ENCODE assay signal across 1 cellular context in the genomic region with DNA sequence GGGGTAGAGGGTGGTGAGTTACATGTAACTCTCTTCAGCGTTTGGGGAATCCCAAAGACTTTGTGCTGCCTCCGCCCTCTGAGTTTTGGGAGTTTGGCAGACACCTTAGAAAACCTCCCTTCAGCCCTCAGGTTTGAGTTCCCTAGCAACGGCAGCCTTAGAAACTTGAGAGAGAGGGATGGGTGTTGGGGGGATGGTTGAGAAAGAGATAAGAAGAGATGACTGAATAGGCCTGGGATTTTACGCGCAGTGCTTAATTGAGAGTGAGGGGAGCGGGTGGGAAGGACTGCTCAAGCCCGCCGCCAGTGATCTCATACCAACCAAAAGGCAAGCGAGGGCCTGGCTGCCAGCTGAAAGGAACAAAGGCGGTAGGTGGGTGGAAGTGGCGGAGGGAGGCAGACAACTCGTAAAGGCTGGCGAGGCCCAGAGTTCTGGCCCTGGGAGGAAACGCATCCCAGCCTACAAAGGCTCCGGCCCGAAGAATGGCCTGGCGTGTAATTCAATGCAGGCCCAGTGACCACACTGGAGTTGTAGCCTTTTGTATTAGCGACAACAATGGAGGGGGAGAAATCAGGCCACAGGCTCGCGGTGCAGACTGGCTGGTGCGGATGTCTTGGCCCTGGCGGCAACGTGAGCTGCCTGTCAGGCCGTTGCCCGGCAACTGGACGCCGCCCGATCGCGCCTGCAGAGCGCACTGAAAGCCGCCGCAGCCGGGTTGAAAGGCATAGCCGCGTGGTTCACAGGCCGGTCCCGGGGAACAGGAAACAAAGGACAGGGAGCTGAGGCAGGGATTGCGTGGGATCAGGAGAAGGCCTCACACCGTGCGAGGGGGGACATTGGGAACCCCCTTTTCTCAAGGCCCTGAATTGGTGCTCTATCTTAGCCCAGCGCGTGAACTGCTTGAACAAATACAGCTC.
TF ChIP-seq lines count a peak whose summit lies in the region.

No MANE protein-coding gene starts in this region.

TF ChIP-seq in HepG2, 621 proteins besides CTCF, POLR2A, EP300 and RAD21 (continued from another document):
- no peak for TF ChIP-seq UBTF (CRISPR knock-in tag; IDR thresholded peaks at IDR 0.05)
- TF ChIP-seq BRD4 (CRISPR knock-in tag; IDR thresholded peaks at IDR 0.05): no peak
- TF ChIP-seq RXRB (CRISPR knock-in tag; IDR thresholded peaks at IDR 0.05; ENCODE audit: borderline replicate concordance): no peak
- TF ChIP-seq ZNF296 (CRISPR knock-in tag; conservative IDR thresholded peaks at IDR 0.05): no peak
- no peak for TF ChIP-seq ZNF841 (CRISPR knock-in tag; IDR thresholded peaks at IDR 0.05; ENCODE audit: borderline replicate concordance)
- peak; percentile 18; the same call in 1 of the 2 replicates for TF ChIP-seq ZNF280B (CRISPR knock-in tag; IDR thresholded peaks at IDR 0.05; ENCODE audit: borderline replicate concordance)
- TF ChIP-seq, protein P1, sequence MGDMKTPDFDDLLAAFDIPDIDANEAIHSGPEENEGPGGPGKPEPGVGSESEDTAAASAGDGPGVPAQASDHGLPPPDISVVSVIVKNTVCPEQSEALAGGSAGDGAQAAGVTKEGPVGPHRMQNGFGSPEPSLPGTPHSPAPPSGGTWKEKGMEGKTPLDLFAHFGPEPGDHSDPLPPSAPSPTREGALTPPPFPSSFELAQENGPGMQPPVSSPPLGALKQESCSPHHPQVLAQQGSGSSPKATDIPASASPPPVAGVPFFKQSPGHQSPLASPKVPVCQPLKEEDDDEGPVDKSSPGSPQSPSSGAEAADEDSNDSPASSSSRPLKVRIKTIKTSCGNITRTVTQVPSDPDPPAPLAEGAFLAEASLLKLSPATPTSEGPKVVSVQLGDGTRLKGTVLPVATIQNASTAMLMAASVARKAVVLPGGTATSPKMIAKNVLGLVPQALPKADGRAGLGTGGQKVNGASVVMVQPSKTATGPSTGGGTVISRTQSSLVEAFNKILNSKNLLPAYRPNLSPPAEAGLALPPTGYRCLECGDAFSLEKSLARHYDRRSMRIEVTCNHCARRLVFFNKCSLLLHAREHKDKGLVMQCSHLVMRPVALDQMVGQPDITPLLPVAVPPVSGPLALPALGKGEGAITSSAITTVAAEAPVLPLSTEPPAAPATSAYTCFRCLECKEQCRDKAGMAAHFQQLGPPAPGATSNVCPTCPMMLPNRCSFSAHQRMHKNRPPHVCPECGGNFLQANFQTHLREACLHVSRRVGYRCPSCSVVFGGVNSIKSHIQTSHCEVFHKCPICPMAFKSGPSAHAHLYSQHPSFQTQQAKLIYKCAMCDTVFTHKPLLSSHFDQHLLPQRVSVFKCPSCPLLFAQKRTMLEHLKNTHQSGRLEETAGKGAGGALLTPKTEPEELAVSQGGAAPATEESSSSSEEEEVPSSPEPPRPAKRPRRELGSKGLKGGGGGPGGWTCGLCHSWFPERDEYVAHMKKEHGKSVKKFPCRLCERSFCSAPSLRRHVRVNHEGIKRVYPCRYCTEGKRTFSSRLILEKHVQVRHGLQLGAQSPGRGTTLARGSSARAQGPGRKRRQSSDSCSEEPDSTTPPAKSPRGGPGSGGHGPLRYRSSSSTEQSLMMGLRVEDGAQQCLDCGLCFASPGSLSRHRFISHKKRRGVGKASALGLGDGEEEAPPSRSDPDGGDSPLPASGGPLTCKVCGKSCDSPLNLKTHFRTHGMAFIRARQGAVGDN (CRISPR knock-in tag; IDR thresholded peaks at IDR 0.05): 0 out of 2 replicates have a peak, but pooled peaks have one; percentile 12
- no peak for TF ChIP-seq ELF1 (CRISPR knock-in tag; IDR thresholded peaks at IDR 0.05)
- TF ChIP-seq SRF (IDR thresholded peaks at IDR 0.05; ENCODE audit: low read depth, low read length): no peak
- peak; percentile 30; the same call in 1 of the 2 replicates for TF ChIP-seq ZBTB38 (CRISPR knock-in tag; IDR thresholded peaks at IDR 0.05)
- TF ChIP-seq, protein P2, sequence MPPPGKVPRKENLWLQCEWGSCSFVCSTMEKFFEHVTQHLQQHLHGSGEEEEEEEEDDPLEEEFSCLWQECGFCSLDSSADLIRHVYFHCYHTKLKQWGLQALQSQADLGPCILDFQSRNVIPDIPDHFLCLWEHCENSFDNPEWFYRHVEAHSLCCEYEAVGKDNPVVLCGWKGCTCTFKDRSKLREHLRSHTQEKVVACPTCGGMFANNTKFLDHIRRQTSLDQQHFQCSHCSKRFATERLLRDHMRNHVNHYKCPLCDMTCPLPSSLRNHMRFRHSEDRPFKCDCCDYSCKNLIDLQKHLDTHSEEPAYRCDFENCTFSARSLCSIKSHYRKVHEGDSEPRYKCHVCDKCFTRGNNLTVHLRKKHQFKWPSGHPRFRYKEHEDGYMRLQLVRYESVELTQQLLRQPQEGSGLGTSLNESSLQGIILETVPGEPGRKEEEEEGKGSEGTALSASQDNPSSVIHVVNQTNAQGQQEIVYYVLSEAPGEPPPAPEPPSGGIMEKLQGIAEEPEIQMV (CRISPR knock-in tag; IDR thresholded peaks at IDR 0.05; ENCODE audit: low read depth): no peak
- no peak for TF ChIP-seq ZNF607 (CRISPR knock-in tag; IDR thresholded peaks at IDR 0.05; ENCODE audit: borderline replicate concordance)
- no peak for TF ChIP-seq PITX1 (CRISPR knock-in tag; IDR thresholded peaks at IDR 0.05)
- no peak for TF ChIP-seq ZNF503 (CRISPR knock-in tag; IDR thresholded peaks at IDR 0.05)
